8 cellular contexts compared by ENCODE assay signal in the genomic region with DNA sequence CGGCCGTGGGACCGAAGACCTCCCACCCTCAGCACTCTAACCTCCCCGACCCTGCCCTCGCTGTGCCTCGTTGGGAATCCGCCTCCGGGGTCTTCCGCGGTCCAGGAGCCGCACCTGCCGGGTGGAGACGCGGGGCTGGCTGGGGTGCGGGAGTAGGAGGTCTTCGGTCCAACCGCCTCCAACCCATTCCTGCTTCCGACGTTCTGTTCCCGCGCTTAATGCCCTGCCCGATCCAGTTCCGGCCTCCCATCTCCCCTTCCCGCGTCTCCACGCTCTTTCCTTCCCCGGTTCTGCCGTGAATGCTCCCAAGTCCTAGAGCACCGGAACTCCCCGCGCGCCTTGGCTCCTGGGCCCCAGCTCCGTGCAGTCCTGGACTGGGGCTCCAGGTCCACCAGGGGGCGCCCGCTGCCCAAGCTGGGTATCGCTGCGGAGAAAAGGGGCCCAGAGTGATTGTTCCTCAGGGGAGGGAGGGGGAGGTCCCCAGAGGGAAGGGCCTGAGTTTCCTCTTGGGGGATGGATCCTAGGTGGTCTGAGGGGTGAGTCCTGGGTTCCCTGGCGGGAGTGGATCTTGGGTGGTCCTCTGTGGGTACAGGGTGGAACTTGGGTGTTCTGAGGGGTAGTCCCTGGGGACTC. TPM values are rescaled to one million over a fixed set of nuclear protein-coding genes. Genes with fewer than 3 reads are reported as not detected.
A peak's percentile ranks its signal among the peaks of the same experiment; 100 is the strongest.
DNase-seq lines count a peak whose midpoint lies in the region; ATAC-seq and TF ChIP-seq lines count a peak whose summit lies in the region.

No MANE protein-coding gene starts in this region.

- peak; percentile 99 for TF ChIP-seq CTCF in OCI-LY1 (IDR thresholded peaks at IDR 0.05; ENCODE audit: low read length)
- peak; percentile 88 for TF ChIP-seq CTCF in epithelial cell of esophagus (IDR thresholded peaks at IDR 0.05; ENCODE audit: insufficient read depth, low read depth, low read length, missing control alignments)

- peak overlapping the region; percentile 96 for H3K27ac ChIP-seq in OCI-LY1 (ENCODE audit: low read depth, low read length, poor library complexity, severe bottlenecking)

- no peaks in the 10 kb centered on the region for H4K20me1 ChIP-seq in OCI-LY1 (ENCODE audit: insufficient read depth, low read length)

- H3K79me2 ChIP-seq in OCI-LY1 (ENCODE audit: insufficient read depth, low read length): no peaks in the 10 kb centered on the region

- H3K4me2 ChIP-seq in OCI-LY1 (ENCODE audit: low read length): peak overlapping the region; percentile 72

- H3K4me1 ChIP-seq in OCI-LY1 (ENCODE audit: insufficient read depth, low read length, severe bottlenecking) (peaks cover 46% of the 10 kb centered on the region), mononuclear cell (ENCODE audit: insufficient read depth, low read length) (peaks cover 29% of the 10 kb centered on the region)

- DNase-seq in AG08395 (ENCODE audit: low spot score) (peak; percentile 91), activated T-cell treated with anti-CD3 and anti-CD28 coated beads for 1 hour (ENCODE audit: low read depth) (peak; percentile 96), epithelial cell of esophagus (ENCODE audit: low read depth) (peak; percentile 86)
- DNase-seq in stimulated activated CD8-positive, alpha-beta memory T cell treated with anti-CD3 and anti-CD28 coated beads, Interleukin-15, amount 100 ng/mL, for 4 hours (ENCODE audit: low read depth in 2 of 2): peak; percentile 73 to 81

- H3K27me3 ChIP-seq in OCI-LY1 (ENCODE audit: insufficient read depth, low read length) (no peaks in the 10 kb centered on the region), mononuclear cell (ENCODE audit: insufficient read depth, low read length) (no peaks in the 10 kb centered on the region)

- peaks cover 13% of the 10 kb centered on the region for H3F3A ChIP-seq in OCI-LY1 (ENCODE audit: insufficient read depth, low read length)

- peak overlapping the region; percentile 71 for H3K4me3 ChIP-seq in OCI-LY1 (ENCODE audit: low read depth, low read length, poor library complexity, severe bottlenecking)
- peak overlapping the region; percentile 67 for H3K4me3 ChIP-seq in epithelial cell of esophagus (ENCODE audit: low read length)
- peak overlapping the region; percentile 52 for H3K4me3 ChIP-seq in mononuclear cell (ENCODE audit: low read length)

- H2AFZ ChIP-seq in OCI-LY1 (ENCODE audit: low read length): no peak overlapping the region

- ATAC-seq in GM18909 (IDR thresholded peaks at IDR 0.05; ENCODE audit: poor library complexity, unreplicated experiment) (peak; percentile 54), HG03571 (IDR thresholded peaks at IDR 0.05; ENCODE audit: unreplicated experiment) (peak; percentile 35)

- H3K9ac ChIP-seq in OCI-LY1 (ENCODE audit: low read length): peak overlapping the region; percentile 85

- H3K9me2 ChIP-seq in OCI-LY1 (ENCODE audit: low read depth, low read length): no peaks in the 10 kb centered on the region

- no peaks in the 10 kb centered on the region for H3K36me3 ChIP-seq in OCI-LY1 (ENCODE audit: insufficient read depth, low read length)

- H3K9me3 ChIP-seq in OCI-LY1 (ENCODE audit: low read length) (no peaks in the 10 kb centered on the region), mononuclear cell (ENCODE audit: low read depth, low read length) (no peaks in the 10 kb centered on the region)

RNA-seq across cellular contexts. Expression of gene TNFSF9, which starts 14.1 kb away (rescaled TPM):
- total RNA-seq in mononuclear cell: 10.5 TPM

RNA-seq across cellular contexts. Expression of gene TUBB4A, which starts 14.7 kb away (rescaled TPM):
- 0.10 TPM for total RNA-seq in mononuclear cell

RNA-seq across cellular contexts. Expression of gene DENND1C, which starts 35.2 kb away (rescaled TPM):
- total RNA-seq in mononuclear cell: 23.9 TPM

RNA-seq across cellular contexts. Expression of gene CRB3, which starts 52.7 kb away (rescaled TPM):
- 4.0 TPM for total RNA-seq in mononuclear cell

RNA-seq across cellular contexts. Expression of gene SLC25A23, which starts 57.2 kb away (rescaled TPM):
- 5.9 TPM for total RNA-seq in mononuclear cell

Comparison
In these comparisons a context has a peak if more than half of its experiments do, and no peak if none do; other contexts are left out.
1. Peak in every context shown above with its lines: DNase-seq, ATAC-seq, H3K4me3 ChIP-seq and H3K27ac ChIP-seq.